ENCODE assay signal across 13 cellular contexts in the genomic region with DNA sequence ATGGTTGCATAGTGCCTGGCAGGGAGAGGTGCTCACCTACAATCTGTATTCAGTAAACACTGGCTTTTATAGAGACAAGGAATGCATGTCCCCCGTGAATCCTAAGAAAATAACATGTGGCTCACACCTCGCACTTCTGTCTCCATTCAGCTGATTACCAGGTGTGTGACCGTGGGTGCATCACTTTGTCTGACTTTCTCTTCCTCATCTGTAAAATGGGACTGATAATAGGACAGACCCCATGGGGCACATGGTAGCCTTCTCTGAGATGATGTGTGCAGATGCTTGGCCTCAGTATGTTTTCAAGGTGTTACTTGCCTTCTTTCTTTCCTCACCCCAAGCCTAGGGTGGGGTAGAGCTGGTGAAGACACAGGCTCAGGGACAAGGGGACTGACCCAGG. TPM values are rescaled to one million over a fixed set of nuclear protein-coding genes. Genes with fewer than 3 reads are reported as not detected.
DNase-seq lines count a peak whose midpoint lies in the region; ATAC-seq, FAIRE-seq and TF ChIP-seq lines count a peak whose summit lies in the region.
"Had no signal": no experiment of that assay in that cellular context is flagged by ENCODE, and none has a peak within 500 bp of the region (broad histone marks: within the 10 kb centered on the region; RNA-seq: fewer than 3 reads in every experiment).

No MANE protein-coding gene starts in this region.

- TF ChIP-seq CTCF in ascending aorta (IDR thresholded peaks at IDR 0.05) (no peak), lung (IDR thresholded peaks at IDR 0.05; ENCODE audit: control extremely low read depth, extremely low read depth) (no peak), spleen (IDR thresholded peaks at IDR 0.05 in 8 of 11, conservative IDR thresholded peaks at IDR 0.05 in 3 of 11) (no peak)

- CTCF ChIA-PET in activated CD4-positive, alpha-beta T cell treated with anti-CD3 and anti-CD28 coated beads for 36 hours (lab: Charles Lee) = interaction anchor here (0.7 kb wide), 1 partner anchor 34 kb away, joined by 3 read pairs; no protein-coding TSS in a partner anchor

- peaks cover 29% of the 10 kb centered on the region for H3K4me1 Mint-ChIP-seq in activated CD4-positive, alpha-beta T cell treated with anti-CD3 and anti-CD28 coated beads for 36 hours

- no peaks in the 10 kb centered on the region for H3K27me3 ChIP-seq in ascending aorta
- H3K27me3 ChIP-seq in lung (ENCODE audit: control insufficient read depth, insufficient read depth) = no peaks in the 10 kb centered on the region
- H3K27me3 ChIP-seq in spleen (replicated peaks in 1 of 7) = peaks cover 0 to 25% (median 6%) of the 10 kb centered on the region in 7 donors

- peak; percentile 80 for FAIRE-seq in GM19239 (lab: Jason Lieb, UNC)

- H3K4me3 ChIP-seq in ascending aorta = peak overlapping the region in 1 of 2 donors; percentile 26
- no peak overlapping the region for H3K4me3 ChIP-seq in lung
- H3K4me3 ChIP-seq in spleen = peak overlapping the region in 1 of 8 donors; percentile 92

- no peak overlapping the region for H3K27ac Mint-ChIP-seq in activated CD4-positive, alpha-beta T cell treated with anti-CD3 and anti-CD28 coated beads for 36 hours

- H3K4me1 ChIP-seq in ascending aorta = peaks cover 57 to 78% of the 10 kb centered on the region in 2 donors
- peaks cover 28 to 61% of the 10 kb centered on the region in 2 donors for H3K4me1 ChIP-seq in lung (ENCODE audit: control insufficient read depth in 2 of 2, insufficient read depth in 2 of 2, low read length in 2 of 2)
- peaks cover 79 to 100% (median 99%) of the 10 kb centered on the region in 6 donors for H3K4me1 ChIP-seq in spleen

- POLR2A ChIA-PET in activated CD4-positive, alpha-beta T cell treated with anti-CD3 and anti-CD28 coated beads for 36 hours (lab: Charles Lee) = interaction anchor here (1.2 kb wide), 1 partner anchor 10 kb away, joined by 3 read pairs; no protein-coding TSS in a partner anchor

- intact Hi-C loops in ascending aorta (cut with DNase I) (no loop called here), spleen (cut with DNase I; ENCODE audit: low total_unique reads) (no loop called here)
- intact Hi-C loops in activated CD4-positive, alpha-beta T cell treated with anti-CD3 and anti-CD28 coated beads for 36 hours (cut with DNase I, micrococcal nuclease) = no loop called here

- no peaks in the 10 kb centered on the region for H3K9me3 ChIP-seq in ascending aorta
- H3K9me3 ChIP-seq in lung (ENCODE audit: control insufficient read depth in 2 of 2, insufficient read depth in 1 of 2, low read length in 1 of 2) = no peaks in the 10 kb centered on the region
- no peaks in the 10 kb centered on the region for H3K9me3 ChIP-seq in spleen

- H3K36me3 Mint-ChIP-seq in activated CD4-positive, alpha-beta T cell treated with anti-CD3 and anti-CD28 coated beads for 36 hours (ENCODE audit: low read depth) = no peaks in the 10 kb centered on the region

- 87 to 89% methylated on average over 3 of the region's 3 CpGs for WGBS in lung, 2 donors
- 59 to 77% (median 64%) methylated on average over 3 of the region's 3 CpGs for WGBS in spleen, 5 donors

- H3K27ac ChIP-seq in ascending aorta = peak overlapping the region; percentile 96
- peak overlapping the region; percentile 80 to 94 for H3K27ac ChIP-seq in lung (ENCODE audit: low read depth in 1 of 2, low read length in 1 of 2)
- H3K27ac ChIP-seq in spleen = peak overlapping the region in 7 of 8 donors; percentile 69 to 95 (median 92)

- H3K36me3 ChIP-seq in ascending aorta = no peaks in the 10 kb centered on the region
- H3K36me3 ChIP-seq in lung (ENCODE audit: control insufficient read depth in 2 of 2, insufficient read depth in 2 of 2, low read length in 2 of 2) = no peaks in the 10 kb centered on the region
- no peaks in the 10 kb centered on the region for H3K36me3 ChIP-seq in spleen

- H3K9me3 Mint-ChIP-seq in activated CD4-positive, alpha-beta T cell treated with anti-CD3 and anti-CD28 coated beads for 36 hours (ENCODE audit: low read depth) = no peaks in the 10 kb centered on the region

- peaks cover 39% of the 10 kb centered on the region for H3K27me3 Mint-ChIP-seq in activated CD4-positive, alpha-beta T cell treated with anti-CD3 and anti-CD28 coated beads for 36 hours

- H3K4me3 Mint-ChIP-seq in activated CD4-positive, alpha-beta T cell treated with anti-CD3 and anti-CD28 coated beads for 36 hours = no peak overlapping the region

- DNase-seq in GM19239 (ENCODE audit: insufficient read length, low spot score) (no peak), ascending aorta (ENCODE audit: low spot score in 2 of 2) (no peak), lung (ENCODE audit: low spot score) (no peak), spleen (no peak), GF-D8 (lab: John Stamatoyannopoulos, UW) (no peak), hypothalamus (lab: John Stamatoyannopoulos, UW) (no peak)
- no peak for DNase-seq in activated CD4-positive, alpha-beta T cell treated with anti-CD3 and anti-CD28 coated beads for 36 hours
- DNase-seq: activated CD4-positive, alpha-beta T cell treated with anti-CD3 and anti-CD28 coated beads, Interleukin-2, amount 50 U/mL, for 48 hours; amniotic stem cell; Calu3; H9; naive thymus-derived CD8-positive, alpha-beta T cell had no signal

- ATAC-seq in lung (ENCODE audit: insufficient read depth, low FRiP score) (no peak), GM21723 (IDR thresholded peaks at IDR 0.05; ENCODE audit: unreplicated experiment) (no peak)
- ATAC-seq in activated CD4-positive, alpha-beta T cell treated with anti-CD3 and anti-CD28 coated beads for 36 hours = no peak
- ATAC-seq: naive thymus-derived CD8-positive, alpha-beta T cell had no signal

- no peak for TF ChIP-seq POLR2A in spleen (IDR thresholded peaks at IDR 0.05)

RNA-seq across cellular contexts. Expression of gene CXXC5, which starts 6.3 kb away (rescaled TPM):
- 41.9 TPM for total RNA-seq in ascending aorta
- 10 to 100 TPM; 26.5 to 39.8 TPM for total RNA-seq in lung
- polyA plus RNA-seq in lung = 10 to 100 TPM; 20.7 to 23.5 TPM
- total RNA-seq in spleen = 10 to 100 TPM; 57.5 to 69.5 (median 62.8) TPM
- 10 to 100 TPM; 46.4 to 69.5 (median 60.8) TPM for polyA plus RNA-seq in spleen
- total RNA-seq in activated CD4-positive, alpha-beta T cell treated with anti-CD3 and anti-CD28 coated beads for 36 hours = 1 to 10 TPM in 1 of 2 experiments, under 1 TPM in 1; 0.82 to 1.1 TPM

Comparison
In these comparisons a context has a peak if more than half of its experiments do, and no peak if none do; other contexts are left out.
1. RNA of gene CXXC5, which starts 6.3 kb away (total RNA-seq): 57.5 to 69.5 TPM in spleen, 41.9 TPM in ascending aorta (single experiment) and 26.5 to 39.8 TPM in lung; 0.82 to 1.1 TPM in activated CD4-positive, alpha-beta T cell treated with anti-CD3 and anti-CD28 coated beads for 36 hours; every median in the first group is over 10 times any median in the second.
2. Peak in every context shown above with its lines, with median percentiles within 50 percentile points of each other: H3K27ac ChIP-seq.